Comparison of ENCODE assay signal across 13 cellular contexts in genomic region chr11:12170984-12171383, GRCh38.
A peak's percentile ranks its signal among the peaks of the same experiment; 100 is the strongest.
DNase-seq lines count a peak whose midpoint lies in the region; ATAC-seq and TF ChIP-seq lines count a peak whose summit lies in the region.
"Had no signal": no experiment of that assay in that cellular context is flagged by ENCODE, and none has a peak within 500 bp of the region (broad histone marks: within the 10 kb centered on the region; RNA-seq: fewer than 3 reads in every experiment).

No MANE protein-coding gene starts in this region.

- ATAC-seq in sciatic nerve (peak; percentile 92), omental fat pad (ENCODE audit: low FRiP score) (no peak), HG03342 (IDR thresholded peaks at IDR 0.05; ENCODE audit: unreplicated experiment) (no peak)

- no peak overlapping the region for H3K4me3 Mint-ChIP-seq in CD4-positive, alpha-beta memory T cell
- H3K4me3 Mint-ChIP-seq: activated B cell treated with CpG ODN at 0.5 μM for 24 hours; activated naive CD8-positive, alpha-beta T cell treated with anti-CD3 and anti-CD28 coated beads for 36 hours had no signal

- intact Hi-C loops in sciatic nerve (cut with DNase I), result no loop called here
- intact Hi-C loops in CD4-positive, alpha-beta memory T cell (cut with micrococcal nuclease), result no loop called here

- no peaks in the 10 kb centered on the region for H3K9me3 ChIP-seq in CD4-positive, alpha-beta memory T cell (ENCODE audit: control insufficient read depth in 1 of 2, low read length in 2 of 2)
- H3K9me3 ChIP-seq: upper lobe of left lung had no signal

- H3K27ac ChIP-seq in CD4-positive, alpha-beta memory T cell (ENCODE audit: low read depth, low read length), result no peak overlapping the region
- H3K27ac ChIP-seq: upper lobe of left lung had no signal

- H3K36me3 Mint-ChIP-seq in CD4-positive, alpha-beta memory T cell, result peaks cover 0 to 2% of the 10 kb centered on the region in 2 donors

- H3K27ac Mint-ChIP-seq in CD4-positive, alpha-beta memory T cell, result no peak overlapping the region
- H3K27ac Mint-ChIP-seq: activated B cell treated with CpG ODN at 0.5 μM for 24 hours; activated naive CD8-positive, alpha-beta T cell treated with anti-CD3 and anti-CD28 coated beads for 36 hours had no signal

- POLR2A ChIA-PET in CD4-positive, alpha-beta memory T cell (lab: Charles Lee; ENCODE audit: partially characterized antibody), result no interaction called here

- H3K27me3 ChIP-seq in CD4-positive, alpha-beta memory T cell (ENCODE audit: insufficient read depth, low read length), result no peaks in the 10 kb centered on the region
- H3K27me3 ChIP-seq: upper lobe of left lung had no signal

- peaks cover 13 to 25% (median 19%) of the 10 kb centered on the region in 4 donors for H3K4me1 Mint-ChIP-seq in CD4-positive, alpha-beta memory T cell
- H3K4me1 Mint-ChIP-seq: activated B cell treated with CpG ODN at 0.5 μM for 24 hours had no signal

- TF ChIP-seq CTCF in fibroblast of pulmonary artery (IDR thresholded peaks at IDR 0.05; ENCODE audit: low read length, missing control alignments) (no peak), omental fat pad (IDR thresholded peaks at IDR 0.05) (no peak)

- H3K9me3 Mint-ChIP-seq in CD4-positive, alpha-beta memory T cell, result peaks cover 0 to 2% (median 0%) of the 10 kb centered on the region in 8 donors
- H3K9me3 Mint-ChIP-seq: activated B cell treated with CpG ODN at 0.5 μM for 24 hours had no signal

- H3K36me3 ChIP-seq in CD4-positive, alpha-beta memory T cell (ENCODE audit: insufficient read depth, low read length), result no peaks in the 10 kb centered on the region
- H3K36me3 ChIP-seq: upper lobe of left lung had no signal

- H3K4me1 ChIP-seq in CD4-positive, alpha-beta memory T cell (ENCODE audit: insufficient read depth, low read length), result peaks cover 25% of the 10 kb centered on the region

- DNase-seq in CD1c-positive myeloid dendritic cell (ENCODE audit: extremely low spot score), result peak; percentile 55
- DNase-seq in RPMI7951 (ENCODE audit: low read depth), result peak; percentile 86
- DNase-seq in fibroblast of pulmonary artery (ENCODE audit: low read depth), result peak; percentile 85
- peak; percentile 78 for DNase-seq in sciatic nerve (ENCODE audit: low spot score)
- DNase-seq in omental fat pad (ENCODE audit: low spot score), result no peak
- DNase-seq in CD4-positive, alpha-beta memory T cell, result no peak
- DNase-seq in DMS53 (lab: John Stamatoyannopoulos, UW), result no peak
- DNase-seq: activated B cell treated with CpG ODN at 0.5 μM for 24 hours; activated naive CD8-positive, alpha-beta T cell treated with anti-CD3 and anti-CD28 coated beads for 36 hours; foreskin melanocyte; OCI-M1; upper lobe of left lung had no signal

- H3K4me3 ChIP-seq in fibroblast of pulmonary artery (replicated peaks; ENCODE audit: low read depth, low read length), result no peak overlapping the region
- no peak overlapping the region for H3K4me3 ChIP-seq in CD4-positive, alpha-beta memory T cell (ENCODE audit: low read length in 2 of 2)
- H3K4me3 ChIP-seq: upper lobe of left lung had no signal

- H3K27me3 Mint-ChIP-seq in CD4-positive, alpha-beta memory T cell, result no peaks in the 10 kb centered on the region
- H3K27me3 Mint-ChIP-seq: activated naive CD8-positive, alpha-beta T cell treated with anti-CD3 and anti-CD28 coated beads for 36 hours had no signal

- CTCF ChIA-PET in CD4-positive, alpha-beta memory T cell (lab: Charles Lee; ENCODE audit: partially characterized antibody), result interaction anchor here (1.3 kb wide), 1 partner anchor 65 kb away, joined by 4 read pairs; no protein-coding TSS in a partner anchor

Comparison
In these comparisons a context has a peak if more than half of its experiments do, and no peak if none do; other contexts are left out.
1. DNase-seq: peak in CD1c-positive myeloid dendritic cell (single experiment), RPMI7951 (single experiment), fibroblast of pulmonary artery (single experiment) and sciatic nerve (single experiment); none in omental fat pad (single experiment), CD4-positive, alpha-beta memory T cell (0 of 5) and DMS53 (single experiment).